ENCODE assay signal across 11 cellular contexts in genomic region chr13:46893221-46893620, GRCh38. TPM values are rescaled to one million over a fixed set of nuclear protein-coding genes. Genes with fewer than 3 reads are reported as not detected.
DNase-seq lines count a peak whose midpoint lies in the region; ATAC-seq and TF ChIP-seq lines count a peak whose summit lies in the region.
"Had no signal": no experiment of that assay in that cellular context is flagged by ENCODE, and none has a peak within 500 bp of the region (broad histone marks: within the 10 kb centered on the region; RNA-seq: fewer than 3 reads in every experiment).

No MANE protein-coding gene starts in this region.

- H3K36me3 ChIP-seq in ACC112 (ENCODE audit: insufficient read depth, low read length) (no peaks in the 10 kb centered on the region), endocrine pancreas (ENCODE audit: control insufficient read depth, insufficient read depth, low read length) (no peaks in the 10 kb centered on the region), osteoblast (ENCODE audit: insufficient read depth, low read length) (no peaks in the 10 kb centered on the region)

- H3K4me3 Mint-ChIP-seq in HFFc6, result peak overlapping the region; percentile 83; the same call in 1 of the 2 replicates

- TF ChIP-seq CTCF in HFFc6 (IDR thresholded peaks at IDR 0.05) (no peak), osteoblast (IDR thresholded peaks at IDR 0.05; ENCODE audit: extremely low read depth, low read depth, low read length) (no peak)

- peak overlapping the region; percentile 94 for H3K4me2 ChIP-seq in osteoblast (ENCODE audit: insufficient read depth, low read length)

- DNase-seq in HFFc6, result no peak
- no peak for DNase-seq in osteoblast (ENCODE audit: insufficient read length, low spot score, missing footprints)
- no peak for DNase-seq in activated CD4-positive, alpha-beta T cell treated with anti-CD3 and anti-CD28 coated beads for 4 hours
- DNase-seq in COR-L47 (lab: John Stamatoyannopoulos, UW), result no peak
- DNase-seq: left ventricle myocardium superior, retina had no signal

- H3K27me3 ChIP-seq in ACC112 (ENCODE audit: insufficient read depth, low read length) (peaks cover 3% of the 10 kb centered on the region), endocrine pancreas (ENCODE audit: control insufficient read depth, insufficient read depth, low read length) (no peaks in the 10 kb centered on the region), osteoblast (ENCODE audit: insufficient read depth, low read length) (peaks cover 33% of the 10 kb centered on the region)

- H3K4me3 ChIP-seq in ACC112 (ENCODE audit: low read depth, low read length), result peak overlapping the region; percentile 93
- peak overlapping the region; percentile 78 for H3K4me3 ChIP-seq in endocrine pancreas (ENCODE audit: control insufficient read depth, insufficient read depth, low read length)
- H3K4me3 ChIP-seq in osteoblast (ENCODE audit: insufficient read depth, low read length), result peak overlapping the region; percentile 78

- no peaks in the 10 kb centered on the region for H3K9me3 Mint-ChIP-seq in HFFc6

- no peak overlapping the region for H3K27ac Mint-ChIP-seq in HFFc6

- H3K27me3 Mint-ChIP-seq in HFFc6 (ENCODE audit: insufficient read depth), result peaks cover 38% of the 10 kb centered on the region

- H3K79me2 ChIP-seq in ACC112 (ENCODE audit: control insufficient read depth, insufficient read depth, low read length, unreplicated experiment) (no peaks in the 10 kb centered on the region), osteoblast (ENCODE audit: insufficient read depth, low read length) (no peaks in the 10 kb centered on the region)

- no peaks in the 10 kb centered on the region for H4K20me1 ChIP-seq in osteoblast (ENCODE audit: insufficient read depth, low read length)

- H3K4me1 Mint-ChIP-seq in HFFc6 (ENCODE audit: low read depth), result peaks cover 24% of the 10 kb centered on the region

- no peaks in the 10 kb centered on the region for H3K9me3 ChIP-seq in endocrine pancreas (ENCODE audit: control insufficient read depth, low read length)
- H3K9me3 ChIP-seq in osteoblast (ENCODE audit: low read depth, low read length), result no peaks in the 10 kb centered on the region

- no peak overlapping the region for H3K27ac ChIP-seq in ACC112 (ENCODE audit: low read depth, low read length)
- no peak overlapping the region for H3K27ac ChIP-seq in osteoblast (ENCODE audit: low read depth, low read length)

- H3K9ac ChIP-seq in endocrine pancreas (ENCODE audit: control insufficient read depth, insufficient read depth, low read length), result no peak overlapping the region

- ATAC-seq in activated CD4-positive, CD25-positive, alpha-beta regulatory T cell treated with anti-CD3 and anti-CD28 coated beads, Interleukin-2, amount 50 U/mL, for 24 hours, result no peak
- ATAC-seq in GM18511 (IDR thresholded peaks at IDR 0.05; ENCODE audit: unreplicated experiment), result no peak

- H2AFZ ChIP-seq in ACC112 (ENCODE audit: low read length, unreplicated experiment) (peak overlapping the region; percentile 92), osteoblast (ENCODE audit: low read length) (peak overlapping the region; percentile 94)

- H3K4me1 ChIP-seq in ACC112 (ENCODE audit: control insufficient read depth, insufficient read depth, low read length, unreplicated experiment) (peaks cover 8% of the 10 kb centered on the region), endocrine pancreas (ENCODE audit: control insufficient read depth, insufficient read depth, low read length) (no peaks in the 10 kb centered on the region), osteoblast (ENCODE audit: insufficient read depth, low read length) (peaks cover 15% of the 10 kb centered on the region)

- H3K36me3 Mint-ChIP-seq in HFFc6 (ENCODE audit: low read depth), result no peaks in the 10 kb centered on the region

RNA-seq across cellular contexts. Expression of gene HTR2A, which starts 3.6 kb away (rescaled TPM):
- total RNA-seq in HFFc6 (2021; fragmentation: NEBNext Ultra II Directional; extraction: Animal tissue kit (Norgen Biotek cat#: 25700)), result under 1 TPM in 1 of 6 experiments, not detected in 5; 0.09 TPM
- total RNA-seq in osteoblast, result under 0.01 TPM in 2 replicates
- total RNA-seq: activated CD8-positive, alpha-beta memory T cell treated with anti-CD3 and anti-CD28 coated beads for 36 hours had no signal
